Comparison of ENCODE assay signal across 32 cellular contexts in the genomic region with DNA sequence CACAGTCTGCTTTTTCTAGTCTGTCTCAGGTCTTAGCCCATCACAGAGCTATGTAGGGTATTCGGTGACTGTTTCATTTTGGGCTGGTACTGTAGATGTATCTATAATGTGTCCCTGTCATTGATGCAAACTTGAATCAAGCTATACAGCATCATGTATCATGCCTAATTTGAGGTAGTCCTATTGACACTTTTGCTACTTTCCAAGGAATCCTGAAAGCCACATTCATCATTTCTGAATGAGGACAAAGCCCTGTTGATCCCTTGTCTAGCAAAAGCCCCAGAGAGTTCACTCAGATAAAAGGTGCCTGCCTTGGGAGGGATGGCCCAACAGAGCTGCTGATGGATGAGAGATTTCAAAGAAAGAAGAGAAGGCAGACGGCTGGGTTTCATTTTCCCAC.
A peak's percentile ranks its signal among the peaks of the same experiment; 100 is the strongest.
DNase-seq lines count a peak whose midpoint lies in the region; ATAC-seq, FAIRE-seq and TF ChIP-seq lines count a peak whose summit lies in the region.
"Had no signal": no experiment of that assay in that cellular context is flagged by ENCODE, and none has a peak within 500 bp of the region (broad histone marks: within the 10 kb centered on the region; RNA-seq: fewer than 3 reads in every experiment).

No MANE protein-coding gene starts in this region.

- H3K36me3 ChIP-seq in BLaER1 treated with 17β-estradiol and CSF1 and Interleukin-3, amounts not matched to agents 10 nM and 100 nM = no peaks in the 10 kb centered on the region
- no peaks in the 10 kb centered on the region for H3K36me3 ChIP-seq in endothelial cell of umbilical vein (ENCODE audit: control insufficient read depth in 2 of 2, extremely low read depth in 1 of 2, insufficient read depth in 2 of 2, low read length in 2 of 2)
- H3K36me3 ChIP-seq: gastroesophageal sphincter, ovary had no signal

- BruUV-seq in endothelial cell of umbilical vein (replicated peaks; lab: Mats Ljungman, UMichigan) = no TSS peak

- H3K4me1 ChIP-seq in BLaER1 treated with 17β-estradiol and CSF1 and Interleukin-3, amounts not matched to agents 10 nM and 100 nM = peaks cover 5 to 16% (median 14%) of the 10 kb centered on the region in 10 experiments
- H3K4me1 ChIP-seq in endothelial cell of umbilical vein (ENCODE audit: control insufficient read depth, extremely low read depth, insufficient read depth, low read length) = no peaks in the 10 kb centered on the region
- H3K4me1 ChIP-seq: gastroesophageal sphincter had no signal

- no peak overlapping the region for H3K4me3 ChIP-seq in BLaER1 treated with 17β-estradiol and CSF1 and Interleukin-3, amounts not matched to agents 10 nM and 100 nM
- H3K4me3 ChIP-seq in endothelial cell of umbilical vein (replicated peaks in 1 of 3; ENCODE audit: insufficient read depth in 1 of 3, low read depth in 1 of 3, low read length in 3 of 3) = no peak overlapping the region
- H3K4me3 ChIP-seq: gastroesophageal sphincter, hepatocyte, lung, mucosa of descending colon, ovary had no signal

- peak overlapping the region; percentile 33 to 77 (median 62); a peak in 20 of 22 replicates for H3K4me2 ChIP-seq in BLaER1 treated with 17β-estradiol and CSF1 and Interleukin-3, amounts not matched to agents 10 nM and 100 nM
- H3K4me2 ChIP-seq in endothelial cell of umbilical vein (ENCODE audit: insufficient read depth, low read length) = no peak overlapping the region
- H3K4me2 ChIP-seq: hepatocyte had no signal

- no peaks in the 10 kb centered on the region for H4K20me1 ChIP-seq in BLaER1 treated with 17β-estradiol and CSF1 and Interleukin-3, amounts not matched to agents 10 nM and 100 nM
- no peaks in the 10 kb centered on the region for H4K20me1 ChIP-seq in endothelial cell of umbilical vein (replicated peaks; ENCODE audit: control insufficient read depth, extremely low read depth, insufficient read depth, low read length)

- dilution Hi-C loops in endothelial cell of umbilical vein (cut with MboI; ENCODE audit: extremely low pct_ligation_motif_present, low sequenced_read_pairs) = no loop called here

- no peak for ATAC-seq in GM18873 (IDR thresholded peaks at IDR 0.05; ENCODE audit: low FRiP score, unreplicated experiment)
- ATAC-seq: activated CD8-positive, alpha-beta memory T cell treated with anti-CD3 and anti-CD28 coated beads, Interleukin-2, amount 10 ng/mL, durations not matched to agents 7 days and 5 days; activated T-cell treated with anti-CD3 and anti-CD28 coated beads, Interleukin-2, amount 50 U/mL, for 4 hours; gastroesophageal sphincter; mucosa of descending colon; natural killer cell treated with Interleukin-12 subunit alpha and Interleukin-12 subunit beta and Interleukin-15 and Interleukin-18, amount 100 ng/mL, for 72 hours; stimulated activated naive B cell treated with anti-CD40 and anti-IgM and Interleukin-4, amounts not matched to agents 10 μg/mL and 1 μg/mL and 100 μg/mL, for 72 hours had no signal

- no peaks in the 10 kb centered on the region for H3K27me3 ChIP-seq in BLaER1 treated with 17β-estradiol and CSF1 and Interleukin-3, amounts not matched to agents 10 nM and 100 nM
- no peaks in the 10 kb centered on the region for H3K27me3 ChIP-seq in endothelial cell of umbilical vein (ENCODE audit: control insufficient read depth in 2 of 2, insufficient read depth in 2 of 2, low read length in 2 of 2)
- H3K27me3 ChIP-seq: hepatocyte, ovary had no signal

- TF ChIP-seq POLR2A in H54 (IDR thresholded peaks at IDR 0.05; ENCODE audit: low read depth, low read length) = no peak
- TF ChIP-seq POLR2A in endothelial cell of umbilical vein (IDR thresholded peaks at IDR 0.05; ENCODE audit: low read depth, low read length) = no peak

- H3K9me3 ChIP-seq in BLaER1 treated with 17β-estradiol and CSF1 and Interleukin-3, amounts not matched to agents 10 nM and 100 nM (replicated peaks in 1 of 11) = peaks cover 0 to 12% (median 6%) of the 10 kb centered on the region in 11 experiments; a peak in 12 of 22 replicates
- no peaks in the 10 kb centered on the region for H3K9me3 ChIP-seq in endothelial cell of umbilical vein (replicated peaks; ENCODE audit: control insufficient read depth, insufficient read depth, low read length)
- H3K9me3 ChIP-seq: gastroesophageal sphincter, mucosa of descending colon, ovary had no signal

- CTCF ChIA-PET in endothelial cell of umbilical vein (lab: Charles Lee) (no interaction called here), RWPE1 (lab: Yijun Ruan, JAX) (no interaction called here)

- H3K9me1 ChIP-seq in endothelial cell of umbilical vein (replicated peaks; ENCODE audit: control insufficient read depth, extremely low read depth, insufficient read depth, low read length) = no peaks in the 10 kb centered on the region

- FAIRE-seq in H54 (lab: Jason Lieb, UNC) = peak; percentile 96
- peak; percentile 28 for FAIRE-seq in endothelial cell of umbilical vein (lab: Jason Lieb, UNC)
- FAIRE-seq: endometrium had no signal

- H3K27ac ChIP-seq in BLaER1 treated with 17β-estradiol and CSF1 and Interleukin-3, amounts not matched to agents 10 nM and 100 nM = peak overlapping the region in 9 of 11 experiments; percentile 38 to 84 (median 73); a peak in 18 of 22 replicates
- H3K27ac ChIP-seq in endothelial cell of umbilical vein (ENCODE audit: insufficient read depth, low read depth, low read length) = no peak overlapping the region
- H3K27ac ChIP-seq in RWPE1 = no peak overlapping the region
- H3K27ac ChIP-seq: gastroesophageal sphincter, hepatocyte, HL-60, ovary had no signal

- no peak overlapping the region for H2AFZ ChIP-seq in endothelial cell of umbilical vein (ENCODE audit: low read depth, low read length)
- H2AFZ ChIP-seq: hepatocyte had no signal

- DNase-seq in H54 (ENCODE audit: insufficient read length, low spot score) (no peak), SW480 (ENCODE audit: low spot score) (peak; percentile 28), endothelial cell of umbilical vein (ENCODE audit: low read depth, low spot score) (no peak), cardiac septum (ENCODE audit: low spot score) (no peak), RWPE1 (ENCODE audit: low spot score) (no peak), GM20000 (ENCODE audit: low spot score) (no peak)
- DNase-seq: ACHN; activated B cell treated with CpG ODN at 0.5 μM for 24 hours; activated CD8-positive, alpha-beta memory T cell treated with anti-CD3 and anti-CD28 coated beads, Interleukin-2, amount 10 ng/mL, durations not matched to agents 7 days and 5 days; activated gamma-delta T cell; activated naive CD8-positive, alpha-beta T cell treated with anti-CD3 and anti-CD28 coated beads, Interleukin-2, amount 10 ng/mL, durations not matched to agents 7 days and 5 days; activated T-cell treated with anti-CD3 and anti-CD28 coated beads, Interleukin-2, amount 50 U/mL, for 4 hours; dermis blood vessel endothelial cell; DMS53; GOT3; MV-4-11; NCI-H1436 treated with DMSO at 0.1 percent for 48 hours; NCI-H226; NCI-H69; ovary; SIG-M5; stimulated activated naive B cell treated with anti-CD40 and anti-IgM and Interleukin-4, amounts not matched to agents 10 μg/mL and 1 μg/mL and 100 μg/mL, for 72 hours; T-helper 1 cell had no signal

- intact Hi-C loops in endothelial cell of umbilical vein (cut with micrococcal nuclease) (no loop called here), cardiac septum (cut with DNase I) (no loop called here)

- peak overlapping the region in 6 of 11 experiments; percentile 31 to 65 (median 53); a peak in 12 of 22 replicates for H3K9ac ChIP-seq in BLaER1 treated with 17β-estradiol and CSF1 and Interleukin-3, amounts not matched to agents 10 nM and 100 nM
- no peak overlapping the region for H3K9ac ChIP-seq in endothelial cell of umbilical vein (replicated peaks; ENCODE audit: extremely low read depth, insufficient read depth, low read length)

- TF ChIP-seq CTCF in endothelial cell of umbilical vein (IDR thresholded peaks at IDR 0.05; ENCODE audit: extremely low read depth in 1 of 2, insufficient read depth in 1 of 2, low read depth in 1 of 2, low read length in 2 of 2) (no peak), RWPE1 (conservative IDR thresholded peaks at IDR 0.05; ENCODE audit: low read depth) (no peak), GM20000 (IDR thresholded peaks at IDR 0.05; ENCODE audit: extremely low read depth, missing control alignments) (no peak)

- POLR2A ChIA-PET in endothelial cell of umbilical vein (lab: Charles Lee) (no interaction called here), RWPE1 (lab: Yijun Ruan, JAX; ENCODE audit: low non-redundant PET) (no interaction called here)

- no peaks in the 10 kb centered on the region for H3K79me2 ChIP-seq in endothelial cell of umbilical vein (ENCODE audit: control insufficient read depth, insufficient read depth, low read length)
- H3K79me2 ChIP-seq: hepatocyte had no signal

TF ChIP-seq in endothelial cell of umbilical vein, 7 proteins besides CTCF, POLR2A, EP300 and RAD21:
- TF ChIP-seq EZH2 (IDR thresholded peaks at IDR 0.05; ENCODE audit: borderline replicate concordance, low read depth, low read length, severe bottlenecking) (no peak), JUN (IDR thresholded peaks at IDR 0.05; ENCODE audit: borderline replicate concordance, insufficient read depth, insufficient read length, low read depth) (no peak), MYC (IDR thresholded peaks at IDR 0.05; ENCODE audit: low read depth, low read length) (no peak), FOS (IDR thresholded peaks at IDR 0.05; ENCODE audit: borderline replicate concordance, insufficient read depth, low read length) (no peak), GATA2 (IDR thresholded peaks at IDR 0.05; ENCODE audit: insufficient read depth, insufficient read length, low read depth, low read length) (no peak), POLR2AphosphoS5 (IDR thresholded peaks at IDR 0.05; ENCODE audit: insufficient read depth, low read depth, low read length) (no peak)
- TF ChIP-seq, protein P1, sequence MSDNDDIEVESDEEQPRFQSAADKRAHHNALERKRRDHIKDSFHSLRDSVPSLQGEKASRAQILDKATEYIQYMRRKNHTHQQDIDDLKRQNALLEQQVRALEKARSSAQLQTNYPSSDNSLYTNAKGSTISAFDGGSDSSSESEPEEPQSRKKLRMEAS (IDR thresholded peaks at IDR 0.05; ENCODE audit: insufficient read depth, insufficient read length) = no peak

Comparison
In these comparisons a context has a peak if more than half of its experiments do, and no peak if none do; other contexts are left out.
1. H3K27ac ChIP-seq: peak in BLaER1 treated with 17β-estradiol and CSF1 and Interleukin-3, amounts not matched to agents 10 nM and 100 nM (9 of 11); none in endothelial cell of umbilical vein (single experiment) and RWPE1 (single experiment).